1 cellular context compared by ENCODE assay signal in the genomic region with DNA sequence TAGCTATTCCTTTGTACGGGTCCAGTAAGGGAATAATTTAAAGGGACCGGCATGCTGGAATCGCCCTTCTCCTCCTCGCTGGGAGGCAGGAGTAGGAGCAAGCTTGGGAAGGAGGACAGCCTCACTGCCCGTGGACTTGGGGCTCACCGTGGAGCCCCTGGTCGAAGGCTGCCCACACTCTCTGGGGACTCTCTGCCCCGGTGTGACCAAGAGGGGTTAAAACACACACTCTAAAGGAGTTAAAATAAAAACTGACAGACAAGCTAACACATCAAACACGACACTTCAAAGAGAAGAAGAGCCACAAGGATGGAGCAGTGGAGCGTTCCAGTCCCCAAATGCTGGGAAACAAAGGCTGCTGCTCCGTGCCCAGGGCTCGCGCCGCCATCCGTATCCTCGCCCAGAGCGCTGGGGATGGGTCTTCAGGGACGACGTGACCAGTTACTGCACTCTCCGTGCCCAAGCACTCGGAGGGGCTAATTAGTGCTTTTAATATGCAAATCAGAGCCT.
TF ChIP-seq lines count a peak whose summit lies in the region.

No MANE protein-coding gene starts in this region.

TF ChIP-seq in GM23338, 12 proteins besides CTCF, POLR2A, EP300 and RAD21:
- TF ChIP-seq, protein P1, sequence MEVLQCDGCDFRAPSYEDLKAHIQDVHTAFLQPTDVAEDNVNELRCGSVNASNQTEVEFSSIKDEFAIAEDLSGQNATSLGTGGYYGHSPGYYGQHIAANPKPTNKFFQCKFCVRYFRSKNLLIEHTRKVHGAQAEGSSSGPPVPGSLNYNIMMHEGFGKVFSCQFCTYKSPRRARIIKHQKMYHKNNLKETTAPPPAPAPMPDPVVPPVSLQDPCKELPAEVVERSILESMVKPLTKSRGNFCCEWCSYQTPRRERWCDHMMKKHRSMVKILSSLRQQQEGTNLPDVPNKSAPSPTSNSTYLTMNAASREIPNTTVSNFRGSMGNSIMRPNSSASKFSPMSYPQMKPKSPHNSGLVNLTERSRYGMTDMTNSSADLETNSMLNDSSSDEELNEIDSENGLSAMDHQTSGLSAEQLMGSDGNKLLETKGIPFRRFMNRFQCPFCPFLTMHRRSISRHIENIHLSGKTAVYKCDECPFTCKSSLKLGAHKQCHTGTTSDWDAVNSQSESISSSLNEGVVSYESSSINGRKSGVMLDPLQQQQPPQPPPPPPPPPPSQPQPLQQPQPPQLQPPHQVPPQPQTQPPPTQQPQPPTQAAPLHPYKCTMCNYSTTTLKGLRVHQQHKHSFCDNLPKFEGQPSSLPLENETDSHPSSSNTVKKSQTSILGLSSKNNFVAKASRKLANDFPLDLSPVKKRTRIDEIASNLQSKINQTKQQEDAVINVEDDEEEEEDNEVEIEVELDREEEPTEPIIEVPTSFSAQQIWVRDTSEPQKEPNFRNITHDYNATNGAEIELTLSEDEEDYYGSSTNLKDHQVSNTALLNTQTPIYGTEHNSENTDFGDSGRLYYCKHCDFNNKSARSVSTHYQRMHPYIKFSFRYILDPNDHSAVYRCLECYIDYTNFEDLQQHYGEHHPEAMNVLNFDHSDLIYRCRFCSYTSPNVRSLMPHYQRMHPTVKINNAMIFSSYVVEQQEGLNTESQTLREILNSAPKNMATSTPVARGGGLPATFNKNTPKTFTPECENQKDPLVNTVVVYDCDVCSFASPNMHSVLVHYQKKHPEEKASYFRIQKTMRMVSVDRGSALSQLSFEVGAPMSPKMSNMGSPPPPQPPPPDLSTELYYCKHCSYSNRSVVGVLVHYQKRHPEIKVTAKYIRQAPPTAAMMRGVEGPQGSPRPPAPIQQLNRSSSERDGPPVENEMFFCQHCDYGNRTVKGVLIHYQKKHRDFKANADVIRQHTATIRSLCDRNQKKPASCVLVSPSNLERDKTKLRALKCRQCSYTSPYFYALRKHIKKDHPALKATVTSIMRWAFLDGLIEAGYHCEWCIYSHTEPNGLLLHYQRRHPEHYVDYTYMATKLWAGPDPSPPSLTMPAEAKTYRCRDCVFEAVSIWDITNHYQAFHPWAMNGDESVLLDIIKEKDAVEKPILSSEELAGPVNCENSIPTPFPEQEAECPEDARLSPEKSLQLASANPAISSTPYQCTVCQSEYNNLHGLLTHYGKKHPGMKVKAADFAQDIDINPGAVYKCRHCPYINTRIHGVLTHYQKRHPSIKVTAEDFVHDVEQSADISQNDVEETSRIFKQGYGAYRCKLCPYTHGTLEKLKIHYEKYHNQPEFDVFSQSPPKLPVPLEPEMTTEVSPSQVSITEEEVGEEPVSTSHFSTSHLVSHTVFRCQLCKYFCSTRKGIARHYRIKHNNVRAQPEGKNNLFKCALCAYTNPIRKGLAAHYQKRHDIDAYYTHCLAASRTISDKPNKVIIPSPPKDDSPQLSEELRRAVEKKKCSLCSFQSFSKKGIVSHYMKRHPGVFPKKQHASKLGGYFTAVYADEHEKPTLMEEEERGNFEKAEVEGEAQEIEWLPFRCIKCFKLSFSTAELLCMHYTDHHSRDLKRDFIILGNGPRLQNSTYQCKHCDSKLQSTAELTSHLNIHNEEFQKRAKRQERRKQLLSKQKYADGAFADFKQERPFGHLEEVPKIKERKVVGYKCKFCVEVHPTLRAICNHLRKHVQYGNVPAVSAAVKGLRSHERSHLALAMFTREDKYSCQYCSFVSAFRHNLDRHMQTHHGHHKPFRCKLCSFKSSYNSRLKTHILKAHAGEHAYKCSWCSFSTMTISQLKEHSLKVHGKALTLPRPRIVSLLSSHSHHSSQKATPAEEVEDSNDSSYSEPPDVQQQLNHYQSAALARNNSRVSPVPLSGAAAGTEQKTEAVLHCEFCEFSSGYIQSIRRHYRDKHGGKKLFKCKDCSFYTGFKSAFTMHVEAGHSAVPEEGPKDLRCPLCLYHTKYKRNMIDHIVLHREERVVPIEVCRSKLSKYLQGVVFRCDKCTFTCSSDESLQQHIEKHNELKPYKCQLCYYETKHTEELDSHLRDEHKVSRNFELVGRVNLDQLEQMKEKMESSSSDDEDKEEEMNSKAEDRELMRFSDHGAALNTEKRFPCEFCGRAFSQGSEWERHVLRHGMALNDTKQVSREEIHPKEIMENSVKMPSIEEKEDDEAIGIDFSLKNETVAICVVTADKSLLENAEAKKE (CRISPR knock-in tag; IDR thresholded peaks at IDR 0.05) = no peak
- no peak for TF ChIP-seq STAT1 (IDR thresholded peaks at IDR 0.05; ENCODE audit: unreplicated experiment)
- no peak for TF ChIP-seq EZH2phosphoT487 (IDR thresholded peaks at IDR 0.05; ENCODE audit: unreplicated experiment)
- no peak for TF ChIP-seq NANOG (IDR thresholded peaks at IDR 0.05; ENCODE audit: borderline replicate concordance)
- no peak for TF ChIP-seq ZNF331 (CRISPR knock-in tag; IDR thresholded peaks at IDR 0.05; ENCODE audit: low read depth)
- TF ChIP-seq, protein P2, sequence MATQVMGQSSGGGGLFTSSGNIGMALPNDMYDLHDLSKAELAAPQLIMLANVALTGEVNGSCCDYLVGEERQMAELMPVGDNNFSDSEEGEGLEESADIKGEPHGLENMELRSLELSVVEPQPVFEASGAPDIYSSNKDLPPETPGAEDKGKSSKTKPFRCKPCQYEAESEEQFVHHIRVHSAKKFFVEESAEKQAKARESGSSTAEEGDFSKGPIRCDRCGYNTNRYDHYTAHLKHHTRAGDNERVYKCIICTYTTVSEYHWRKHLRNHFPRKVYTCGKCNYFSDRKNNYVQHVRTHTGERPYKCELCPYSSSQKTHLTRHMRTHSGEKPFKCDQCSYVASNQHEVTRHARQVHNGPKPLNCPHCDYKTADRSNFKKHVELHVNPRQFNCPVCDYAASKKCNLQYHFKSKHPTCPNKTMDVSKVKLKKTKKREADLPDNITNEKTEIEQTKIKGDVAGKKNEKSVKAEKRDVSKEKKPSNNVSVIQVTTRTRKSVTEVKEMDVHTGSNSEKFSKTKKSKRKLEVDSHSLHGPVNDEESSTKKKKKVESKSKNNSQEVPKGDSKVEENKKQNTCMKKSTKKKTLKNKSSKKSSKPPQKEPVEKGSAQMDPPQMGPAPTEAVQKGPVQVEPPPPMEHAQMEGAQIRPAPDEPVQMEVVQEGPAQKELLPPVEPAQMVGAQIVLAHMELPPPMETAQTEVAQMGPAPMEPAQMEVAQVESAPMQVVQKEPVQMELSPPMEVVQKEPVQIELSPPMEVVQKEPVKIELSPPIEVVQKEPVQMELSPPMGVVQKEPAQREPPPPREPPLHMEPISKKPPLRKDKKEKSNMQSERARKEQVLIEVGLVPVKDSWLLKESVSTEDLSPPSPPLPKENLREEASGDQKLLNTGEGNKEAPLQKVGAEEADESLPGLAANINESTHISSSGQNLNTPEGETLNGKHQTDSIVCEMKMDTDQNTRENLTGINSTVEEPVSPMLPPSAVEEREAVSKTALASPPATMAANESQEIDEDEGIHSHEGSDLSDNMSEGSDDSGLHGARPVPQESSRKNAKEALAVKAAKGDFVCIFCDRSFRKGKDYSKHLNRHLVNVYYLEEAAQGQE (IDR thresholded peaks at IDR 0.05; ENCODE audit: unreplicated experiment) = no peak
- no peak for TF ChIP-seq CREB1 (CRISPR knock-in tag; IDR thresholded peaks at IDR 0.05; ENCODE audit: low read depth)
- no peak for TF ChIP-seq ZNF114 (CRISPR knock-in tag; IDR thresholded peaks at IDR 0.05)
- TF ChIP-seq POLR2AphosphoS5 (IDR thresholded peaks at IDR 0.05; ENCODE audit: low read depth) = no peak
- TF ChIP-seq, protein P3, sequence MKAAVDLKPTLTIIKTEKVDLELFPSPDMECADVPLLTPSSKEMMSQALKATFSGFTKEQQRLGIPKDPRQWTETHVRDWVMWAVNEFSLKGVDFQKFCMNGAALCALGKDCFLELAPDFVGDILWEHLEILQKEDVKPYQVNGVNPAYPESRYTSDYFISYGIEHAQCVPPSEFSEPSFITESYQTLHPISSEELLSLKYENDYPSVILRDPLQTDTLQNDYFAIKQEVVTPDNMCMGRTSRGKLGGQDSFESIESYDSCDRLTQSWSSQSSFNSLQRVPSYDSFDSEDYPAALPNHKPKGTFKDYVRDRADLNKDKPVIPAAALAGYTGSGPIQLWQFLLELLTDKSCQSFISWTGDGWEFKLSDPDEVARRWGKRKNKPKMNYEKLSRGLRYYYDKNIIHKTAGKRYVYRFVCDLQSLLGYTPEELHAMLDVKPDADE (IDR thresholded peaks at IDR 0.05) = no peak
- no peak for TF ChIP-seq JUNB (IDR thresholded peaks at IDR 0.05; ENCODE audit: unreplicated experiment)
- TF ChIP-seq EZH2 (IDR thresholded peaks at IDR 0.05; ENCODE audit: low read depth, unreplicated experiment) = no peak
